In the genomic region with DNA sequence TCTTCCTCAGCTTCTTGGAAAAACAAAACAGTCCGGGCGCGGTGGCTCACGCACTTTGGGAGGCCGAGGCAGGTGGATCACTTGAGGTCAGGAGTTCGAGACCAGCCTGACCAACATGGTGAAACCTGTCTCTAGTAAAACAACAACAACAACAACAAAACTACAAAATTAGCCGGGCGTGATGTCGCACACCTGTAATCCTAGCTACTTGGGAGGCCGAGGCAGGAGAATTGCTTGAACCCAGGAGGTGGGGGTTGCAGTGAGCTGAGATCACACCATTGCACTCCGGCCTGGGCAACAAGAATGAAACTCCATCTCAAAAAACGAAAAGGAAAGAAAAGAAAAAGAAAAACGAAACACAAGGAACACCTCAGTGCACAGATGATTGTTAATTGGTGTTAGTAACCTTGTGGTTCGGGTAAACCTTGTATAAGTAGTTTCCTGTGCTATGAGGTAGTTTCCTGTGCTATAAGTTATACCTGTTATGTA, we compare ENCODE assay signal across 8 cellular contexts. TPM values are rescaled to one million over a fixed set of nuclear protein-coding genes. Genes with fewer than 3 reads are reported as not detected.
DNase-seq lines count a peak whose midpoint lies in the region; ATAC-seq and TF ChIP-seq lines count a peak whose summit lies in the region.
"Not testable (repeated sequence)": the region's sequence is repeated elsewhere in the genome, so short reads cannot be mapped to it uniquely, and the experiment has no call there.

No MANE protein-coding gene starts in this region.

- H3K36me3 ChIP-seq in MG63; mucosa of rectum (ENCODE audit: control insufficient read depth in 2 of 2, insufficient read depth in 2 of 2, low read length in 2 of 2); suprapubic skin: not testable (repeated sequence)

- peak; percentile 47 for DNase-seq in GM10248 (ENCODE audit: extremely low spot score)
- not testable (repeated sequence) for DNase-seq in MG63; suprapubic skin (ENCODE audit: low spot score in 2 of 2)
- peak; percentile 57 for DNase-seq in activated CD8-positive, alpha-beta memory T cell treated with anti-CD3 and anti-CD28 coated beads, Interleukin-2, amount 10 ng/mL, durations not matched to agents 7 days and 5 days
- DNase-seq in effector memory CD8-positive, alpha-beta T cell: peak in 2 of 3 experiments; percentile 15 to 27

- TF ChIP-seq EP300 in suprapubic skin (IDR thresholded peaks at IDR 0.05): not testable (repeated sequence)

- POLR2A ChIA-PET in GM10248 (lab: Yijun Ruan, JAX): interaction anchor here (0.5 kb wide), 1 partner anchor 248 kb away, joined by 3 read pairs; no protein-coding TSS in a partner anchor

- H3K36me3 Mint-ChIP-seq in activated CD8-positive, alpha-beta memory T cell treated with anti-CD3 and anti-CD28 coated beads, Interleukin-2, amount 10 ng/mL, durations not matched to agents 7 days and 5 days: peaks cover 46% of the 10 kb centered on the region
- peaks cover 49% of the 10 kb centered on the region for H3K36me3 Mint-ChIP-seq in effector memory CD8-positive, alpha-beta T cell (ENCODE audit: insufficient read depth)

- peak overlapping the region; percentile 88 for H3K4me3 ChIP-seq in MG63
- H3K4me3 ChIP-seq in mucosa of rectum (ENCODE audit: low read length in 2 of 2): peak overlapping the region; percentile 82 to 98
- peak overlapping the region; percentile 74 for H3K4me3 ChIP-seq in suprapubic skin

- H3K4me1 ChIP-seq in mucosa of rectum (ENCODE audit: control insufficient read depth in 2 of 2, insufficient read depth in 2 of 2, low read length in 2 of 2) (peaks cover 5 to 13% of the 10 kb centered on the region in 2 donors), suprapubic skin (peaks cover 14% of the 10 kb centered on the region)

- peak overlapping the region; percentile 100 for H3K27ac Mint-ChIP-seq in activated CD8-positive, alpha-beta memory T cell treated with anti-CD3 and anti-CD28 coated beads, Interleukin-2, amount 10 ng/mL, durations not matched to agents 7 days and 5 days
- H3K27ac Mint-ChIP-seq in effector memory CD8-positive, alpha-beta T cell: peak overlapping the region; percentile 90 to 98

- H3K27me3 ChIP-seq in MG63; mucosa of rectum (ENCODE audit: control insufficient read depth in 2 of 2, insufficient read depth in 2 of 2, low read length in 2 of 2); suprapubic skin: not testable (repeated sequence)

- 60% methylated on average over 14 of the region's 14 CpGs for WGBS in suprapubic skin

- H3K4me3 Mint-ChIP-seq in activated CD8-positive, alpha-beta memory T cell treated with anti-CD3 and anti-CD28 coated beads, Interleukin-2, amount 10 ng/mL, durations not matched to agents 7 days and 5 days: peak overlapping the region; percentile 100
- H3K4me3 Mint-ChIP-seq in effector memory CD8-positive, alpha-beta T cell: peak overlapping the region; percentile 93 to 99

- H3K4me1 Mint-ChIP-seq in activated CD8-positive, alpha-beta memory T cell treated with anti-CD3 and anti-CD28 coated beads, Interleukin-2, amount 10 ng/mL, durations not matched to agents 7 days and 5 days: peaks cover 48% of the 10 kb centered on the region
- peaks cover 39 to 42% of the 10 kb centered on the region in 2 donors for H3K4me1 Mint-ChIP-seq in effector memory CD8-positive, alpha-beta T cell (ENCODE audit: low read depth in 2 of 2)

- H3K9ac ChIP-seq in mucosa of rectum (ENCODE audit: low read depth in 1 of 2, low read length in 2 of 2): peak overlapping the region in 1 of 2 donors; percentile 63

- peak; percentile 53 for ATAC-seq in GM19467 (IDR thresholded peaks at IDR 0.05; ENCODE audit: unreplicated experiment)
- peak; percentile 38 for ATAC-seq in HG02970 (IDR thresholded peaks at IDR 0.05; ENCODE audit: low FRiP score, unreplicated experiment)
- ATAC-seq in activated CD8-positive, alpha-beta memory T cell treated with anti-CD3 and anti-CD28 coated beads, Interleukin-2, amount 10 ng/mL, durations not matched to agents 7 days and 5 days: peak; percentile 58
- peak; percentile 80 for ATAC-seq in effector memory CD8-positive, alpha-beta T cell (replicated peaks)

- H3K27me3 Mint-ChIP-seq in activated CD8-positive, alpha-beta memory T cell treated with anti-CD3 and anti-CD28 coated beads, Interleukin-2, amount 10 ng/mL, durations not matched to agents 7 days and 5 days; effector memory CD8-positive, alpha-beta T cell: not testable (repeated sequence)

- CTCF ChIA-PET in GM10248 (lab: Yijun Ruan, JAX): interaction anchor here (1.0 to 1.6 kb wide), 7 partner anchors 9 to 390 kb away, joined by 3 read pairs; no protein-coding TSS in a partner anchor
- CTCF ChIA-PET in activated CD8-positive, alpha-beta memory T cell treated with anti-CD3 and anti-CD28 coated beads, Interleukin-2, amount 10 ng/mL, durations not matched to agents 7 days and 5 days (lab: Charles Lee): interaction anchor here (0.7 to 3.4 kb wide), 7 partner anchors 15 to 134 kb away, joined by 3 to 17 read pairs (median 7); a partner anchor contains a TSS

- not testable (repeated sequence) for TF ChIP-seq CTCF in GM10248 (IDR thresholded peaks at IDR 0.05; ENCODE audit: control extremely low read depth, extremely low read depth, low read depth, missing control alignments); suprapubic skin (IDR thresholded peaks at IDR 0.05)

- not testable (repeated sequence) for H3K9me3 Mint-ChIP-seq in activated CD8-positive, alpha-beta memory T cell treated with anti-CD3 and anti-CD28 coated beads, Interleukin-2, amount 10 ng/mL, durations not matched to agents 7 days and 5 days (ENCODE audit: low read depth); effector memory CD8-positive, alpha-beta T cell

- not testable (repeated sequence) for TF ChIP-seq POLR2A in suprapubic skin (IDR thresholded peaks at IDR 0.05)

- not testable (repeated sequence) for H3K9me3 ChIP-seq in MG63; mucosa of rectum (ENCODE audit: control insufficient read depth in 2 of 2, low read length in 2 of 2); suprapubic skin

- peak overlapping the region in 1 of 2 donors; percentile 5 for H3K27ac ChIP-seq in mucosa of rectum (ENCODE audit: low read depth in 2 of 2, low read length in 2 of 2)
- not testable (repeated sequence) for H3K27ac ChIP-seq in suprapubic skin

RNA-seq across cellular contexts. Expression of a gene that starts 1.1 kb away (rescaled TPM):
- 2.2 and 2.9 TPM in 2 replicates for total RNA-seq in MG63 (2014; rRNA removed; shearing (Covaris generic); ENCODE audit: low replicate concordance)
- 10 to 100 TPM; 19.1 to 34.6 TPM for total RNA-seq in activated CD8-positive, alpha-beta memory T cell treated with anti-CD3 and anti-CD28 coated beads, Interleukin-2, amount 10 ng/mL, durations not matched to agents 7 days and 5 days
- total RNA-seq in suprapubic skin: 1 to 10 TPM; 1.5 to 2.7 (median 2.2) TPM
